Comparison of ENCODE assay signal across 25 cellular contexts in genomic region chr22:32957093-32957835, GRCh38.
DNase-seq lines count a peak whose midpoint lies in the region; ATAC-seq, FAIRE-seq and TF ChIP-seq lines count a peak whose summit lies in the region.
"Had no signal": no experiment of that assay in that cellular context is flagged by ENCODE, and none has a peak within 500 bp of the region (broad histone marks: within the 10 kb centered on the region; RNA-seq: fewer than 3 reads in every experiment).

No MANE protein-coding gene starts in this region.

- H3K9ac ChIP-seq in HepG2 (ENCODE audit: insufficient read depth, low read depth, low read length) (no peak overlapping the region), smooth muscle cell (ENCODE audit: low read depth) (no peak overlapping the region)

- H3K4me2 ChIP-seq in HepG2 (ENCODE audit: low read depth, low read length) (no peak overlapping the region), smooth muscle cell (peak overlapping the region; percentile 65)

- H3K9me3 Mint-ChIP-seq in endothelial cell (ENCODE audit: unreplicated experiment) = no peaks in the 10 kb centered on the region
- H3K9me3 Mint-ChIP-seq: activated CD4-positive, alpha-beta memory T cell treated with anti-CD3 and anti-CD28 coated beads for 36 hours; activated naive CD4-positive, alpha-beta T cell treated with anti-CD3 and anti-CD28 coated beads, Interleukin-2, amount 10 ng/mL, durations not matched to agents 7 days and 5 days; activated T-cell treated with anti-CD3 and anti-CD28 coated beads, Interleukin-2, amount 50 U/mL, for 24 hours; CD8-positive, alpha-beta T cell; HFFc6; memory B cell; natural killer cell had no signal

- H3K79me2 ChIP-seq in HepG2 (ENCODE audit: insufficient read depth, low read length) (no peaks in the 10 kb centered on the region), smooth muscle cell (ENCODE audit: low read depth) (no peaks in the 10 kb centered on the region)

- in situ Hi-C loops in HepG2 (cut with HindIII; ENCODE audit: extremely low pct_ligation_motif_present, low pct_unique_long_range_greater_than_20kb) = no loop called here

- H4K20me1 ChIP-seq in HepG2 (ENCODE audit: insufficient read depth, low read length) (no peaks in the 10 kb centered on the region), smooth muscle cell (ENCODE audit: low read depth) (no peaks in the 10 kb centered on the region)

- FAIRE-seq in HepG2 (lab: Jason Lieb, UNC) = no peak
- FAIRE-seq: keratinocyte had no signal

- no peak for TF ChIP-seq EP300 in HepG2 (IDR thresholded peaks at IDR 0.05; ENCODE audit: low read depth in 2 of 2, low read length in 2 of 2)
- TF ChIP-seq EP300 in HepG2 (CRISPR knock-in tag; IDR thresholded peaks at IDR 0.05; ENCODE audit: borderline replicate concordance) = no peak

- H3K27ac ChIP-seq in HepG2 (ENCODE audit: extremely low read length, insufficient read depth, low read length) (no peak overlapping the region), smooth muscle cell (ENCODE audit: low read depth) (no peak overlapping the region), substantia nigra (ENCODE audit: low read depth, low read length, poor library complexity, severe bottlenecking) (no peak overlapping the region)
- H3K27ac ChIP-seq: Peyer's patch, prostate gland had no signal

- peaks cover 8% of the 10 kb centered on the region for H3F3A ChIP-seq in smooth muscle cell (ENCODE audit: low read depth)

- no peaks in the 10 kb centered on the region for H3K27me3 ChIP-seq in HepG2 (ENCODE audit: control insufficient read depth in 1 of 2, insufficient read depth in 2 of 2, low read length in 2 of 2)
- no peaks in the 10 kb centered on the region for H3K27me3 ChIP-seq in smooth muscle cell (ENCODE audit: low read depth)
- H3K27me3 ChIP-seq: Peyer's patch had no signal

- TF ChIP-seq RAD21 in HepG2 (CRISPR knock-in tag; IDR thresholded peaks at IDR 0.05) = no peak

- no TSS peak for BruUV-seq in HepG2 (replicated peaks; lab: Mats Ljungman, UMichigan)

- WGBS in HepG2 (ENCODE audit: low lambda C conversion rate) = 87% methylated on average over 12 of the region's 12 CpGs
- WGBS in smooth muscle cell (ENCODE audit: low lambda C conversion rate) = 17% methylated on average over 12 of the region's 12 CpGs

- H3K4me3 ChIP-seq in HepG2 (replicated peaks in 1 of 3; ENCODE audit: insufficient read depth in 1 of 3, low read depth in 2 of 3, low read length in 3 of 3) (no peak overlapping the region), smooth muscle cell (no peak overlapping the region)
- H3K4me3 ChIP-seq: Peyer's patch, prostate gland had no signal

- H3K27me3 Mint-ChIP-seq in endothelial cell (ENCODE audit: unreplicated experiment) = peaks cover 2% of the 10 kb centered on the region
- H3K27me3 Mint-ChIP-seq: activated naive CD4-positive, alpha-beta T cell treated with anti-CD3 and anti-CD28 coated beads, Interleukin-2, amount 10 ng/mL, durations not matched to agents 7 days and 5 days; activated T-cell treated with anti-CD3 and anti-CD28 coated beads, Interleukin-2, amount 50 U/mL, for 24 hours had no signal

- TF ChIP-seq CTCF in endothelial cell (IDR thresholded peaks at IDR 0.05; ENCODE audit: unreplicated experiment) (no peak), HepG2 (CRISPR knock-in tag; IDR thresholded peaks at IDR 0.05) (no peak), smooth muscle cell (IDR thresholded peaks at IDR 0.05; ENCODE audit: borderline replicate concordance, insufficient read depth, poor library complexity, severe bottlenecking) (no peak)

- POLR2A ChIA-PET in HepG2 (lab: Yijun Ruan, JAX) = no interaction called here

- H3K9me3 ChIP-seq in HepG2 (ENCODE audit: low read length) (no peaks in the 10 kb centered on the region), smooth muscle cell (replicated peaks; ENCODE audit: low read depth) (no peaks in the 10 kb centered on the region)
- H3K9me3 ChIP-seq: Peyer's patch, prostate gland had no signal

- intact Hi-C loops in HepG2 (cut with micrococcal nuclease; ENCODE audit: unreplicated experiment) = no loop called here

- H3K4me3 Mint-ChIP-seq in endothelial cell (ENCODE audit: unreplicated experiment) = no peak overlapping the region
- H3K4me3 Mint-ChIP-seq: activated CD4-positive, alpha-beta memory T cell treated with anti-CD3 and anti-CD28 coated beads for 36 hours; activated naive CD4-positive, alpha-beta T cell treated with anti-CD3 and anti-CD28 coated beads, Interleukin-2, amount 10 ng/mL, durations not matched to agents 7 days and 5 days; activated T-cell treated with anti-CD3 and anti-CD28 coated beads, Interleukin-2, amount 50 U/mL, for 24 hours; CD8-positive, alpha-beta T cell; HFFc6; memory B cell; natural killer cell had no signal

- H3K36me3 Mint-ChIP-seq in endothelial cell (ENCODE audit: low read depth, unreplicated experiment) = no peaks in the 10 kb centered on the region
- H3K36me3 Mint-ChIP-seq: activated CD4-positive, alpha-beta memory T cell treated with anti-CD3 and anti-CD28 coated beads for 36 hours; activated naive CD4-positive, alpha-beta T cell treated with anti-CD3 and anti-CD28 coated beads, Interleukin-2, amount 10 ng/mL, durations not matched to agents 7 days and 5 days; CD8-positive, alpha-beta T cell; memory B cell; natural killer cell had no signal

- peak; percentile 78 for DNase-seq in NCI-H82 treated with DMSO at 0.1 percent for 48 hours (lab: John Stamatoyannopoulos, UW; ENCODE audit: unreplicated experiment)
- no peak for DNase-seq in endothelial cell (ENCODE audit: low spot score)
- DNase-seq in HepG2 (ENCODE audit: low spot score) = no peak
- DNase-seq in smooth muscle cell (lab: John Stamatoyannopoulos, UW; ENCODE audit: unreplicated experiment) = no peak
- no peak for DNase-seq in NCI-H146 treated with DMSO at 0.1 percent for 48 hours (lab: John Stamatoyannopoulos, UW; ENCODE audit: unreplicated experiment)
- no peak for DNase-seq in substantia nigra (lab: John Stamatoyannopoulos, UW)
- DNase-seq: activated CD4-positive, alpha-beta memory T cell treated with anti-CD3 and anti-CD28 coated beads for 36 hours; activated naive CD4-positive, alpha-beta T cell treated with anti-CD3 and anti-CD28 coated beads, Interleukin-2, amount 10 ng/mL, durations not matched to agents 7 days and 5 days; activated T-cell treated with anti-CD3 and anti-CD28 coated beads, Interleukin-2, amount 50 U/mL, for 24 hours; aorta; CD8-positive, alpha-beta T cell; DMS79 treated with DMSO at 0.1 percent for 48 hours; HFFc6; hippocampal formation; KG1; MV-4-11; natural killer cell; NCI-H187; NCI-H2227 treated with DMSO at 0.1 percent for 48 hours; Peyer's patch; SW 1271 had no signal

- no peak for TF ChIP-seq POLR2A in HepG2 (IDR thresholded peaks at IDR 0.05; ENCODE audit: insufficient read depth in 1 of 2, low read depth in 2 of 2, low read length in 2 of 2)

- H3K4me1 ChIP-seq in HepG2 (ENCODE audit: insufficient read depth, low read length) (peaks cover 23% of the 10 kb centered on the region), smooth muscle cell (ENCODE audit: low read depth) (peaks cover 15% of the 10 kb centered on the region)
- H3K4me1 ChIP-seq: Peyer's patch, prostate gland had no signal

- H2AFZ ChIP-seq in HepG2 (ENCODE audit: low read length) = no peak overlapping the region
- peak overlapping the region; percentile 22 for H2AFZ ChIP-seq in smooth muscle cell (ENCODE audit: low read depth)

- H3K36me3 ChIP-seq in HepG2 (replicated peaks in 1 of 2; ENCODE audit: control insufficient read depth in 1 of 2, insufficient read depth in 2 of 2, low read length in 2 of 2) (0 out of 5 replicates have a peak, but pooled peaks cover 0 to 1% of the 10 kb centered on the region in 2 experiments), smooth muscle cell (ENCODE audit: low read depth) (no peaks in the 10 kb centered on the region)
- H3K36me3 ChIP-seq: Peyer's patch, prostate gland had no signal

- H3K4me1 Mint-ChIP-seq in endothelial cell (ENCODE audit: unreplicated experiment) = peaks cover 38% of the 10 kb centered on the region
- H3K4me1 Mint-ChIP-seq: activated naive CD4-positive, alpha-beta T cell treated with anti-CD3 and anti-CD28 coated beads, Interleukin-2, amount 10 ng/mL, durations not matched to agents 7 days and 5 days; memory B cell; natural killer cell had no signal

- ATAC-seq in HepG2 (no peak), HG02642 (IDR thresholded peaks at IDR 0.05; ENCODE audit: poor library complexity, unreplicated experiment) (no peak)
- ATAC-seq: CD8-positive, alpha-beta T cell; natural killer cell had no signal

- CTCF ChIA-PET in HepG2 (lab: Yijun Ruan, JAX; ENCODE audit: low intra/inter-chr PET ratio, low total read pairs) = no interaction called here

- H3K27ac Mint-ChIP-seq in endothelial cell (ENCODE audit: unreplicated experiment) = peak overlapping the region; percentile 84
- H3K27ac Mint-ChIP-seq: activated CD4-positive, alpha-beta memory T cell treated with anti-CD3 and anti-CD28 coated beads for 36 hours; activated naive CD4-positive, alpha-beta T cell treated with anti-CD3 and anti-CD28 coated beads, Interleukin-2, amount 10 ng/mL, durations not matched to agents 7 days and 5 days; activated T-cell treated with anti-CD3 and anti-CD28 coated beads, Interleukin-2, amount 50 U/mL, for 24 hours; CD8-positive, alpha-beta T cell; HFFc6; memory B cell; natural killer cell had no signal

TF ChIP-seq in HepG2, 621 proteins besides CTCF, POLR2A, EP300 and RAD21:
- peak; percentile 85 for TF ChIP-seq ZNF652 (CRISPR knock-in tag; IDR thresholded peaks at IDR 0.05; ENCODE audit: borderline replicate concordance, low read depth)
- no peak for TF ChIP-seq NFKB2 (CRISPR knock-in tag; IDR thresholded peaks at IDR 0.05; ENCODE audit: borderline replicate concordance)
- no peak for TF ChIP-seq CREBL2 (CRISPR knock-in tag; IDR thresholded peaks at IDR 0.05; ENCODE audit: borderline replicate concordance)
- TF ChIP-seq ZBTB1 (CRISPR knock-in tag; IDR thresholded peaks at IDR 0.05; ENCODE audit: borderline replicate concordance) = no peak
TF ChIP-seq in HepG2: peak in this region for 1.
